ENCODE assay signal across 11 cellular contexts in the genomic region with DNA sequence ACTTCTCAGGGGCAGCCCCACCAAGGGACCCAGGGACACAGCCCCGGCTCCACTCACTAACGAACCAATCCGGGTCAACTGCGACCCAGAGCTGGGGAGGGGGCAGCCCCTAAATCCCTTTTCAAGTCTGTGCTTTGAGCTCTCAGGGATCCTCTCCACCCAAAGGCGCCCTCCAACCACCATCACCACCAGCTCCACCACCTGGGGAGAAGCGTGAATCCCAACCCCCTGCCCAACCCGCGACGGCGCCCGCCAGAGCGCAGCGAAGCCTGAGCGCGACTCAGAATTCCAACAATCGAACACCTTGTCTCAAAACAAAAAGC. TPM values are rescaled to one million over a fixed set of nuclear protein-coding genes. Genes with fewer than 3 reads are reported as not detected.
DNase-seq lines count a peak whose midpoint lies in the region; ATAC-seq and TF ChIP-seq lines count a peak whose summit lies in the region.
"Had no signal": no experiment of that assay in that cellular context is flagged by ENCODE, and none has a peak within 500 bp of the region (broad histone marks: within the 10 kb centered on the region; RNA-seq: fewer than 3 reads in every experiment).

No MANE protein-coding gene starts in this region.

- H3K9me3 ChIP-seq in HCT116 (ENCODE audit: control insufficient read depth in 1 of 2, insufficient read depth in 1 of 2, low read depth in 1 of 2, low read length in 2 of 2) (no peaks in the 10 kb centered on the region), psoas muscle (no peaks in the 10 kb centered on the region)
- H3K9me3 ChIP-seq: sigmoid colon had no signal

- H2AFZ ChIP-seq in HCT116 (ENCODE audit: low read depth, low read length, poor library complexity, severe bottlenecking): no peak overlapping the region

- CTCF ChIA-PET in HCT116 (lab: Charles Lee): no interaction called here

- no peak for TF ChIP-seq RAD21 in HCT116 (IDR thresholded peaks at IDR 0.05; ENCODE audit: low read depth)

- no peaks in the 10 kb centered on the region for H3K36me3 ChIP-seq in HCT116 (ENCODE audit: control insufficient read depth in 1 of 2, insufficient read depth in 2 of 2, low read length in 2 of 2)
- H3K36me3 ChIP-seq in brain microvascular endothelial cell (replicated peaks): no peaks in the 10 kb centered on the region
- no peaks in the 10 kb centered on the region for H3K36me3 ChIP-seq in psoas muscle (ENCODE audit: insufficient read depth in 1 of 2, low read depth in 1 of 2)
- H3K36me3 ChIP-seq: sigmoid colon had no signal

- 0 to 5% (median 3%) methylated on average over 15 to 16 of the region's 16 CpGs for WGBS in psoas muscle, 3 donors

- H3K27ac ChIP-seq in HCT116 (ENCODE audit: low read depth, low read length) (peak overlapping the region; percentile 78), brain microvascular endothelial cell (peak overlapping the region; percentile 63), psoas muscle (no peak overlapping the region)
- H3K27ac ChIP-seq: sigmoid colon had no signal

- TF ChIP-seq POLR2A in HCT116 (IDR thresholded peaks at IDR 0.05; ENCODE audit: borderline replicate concordance, extremely low read depth, insufficient read depth, insufficient read length): no peak

- intact Hi-C loops in HCT116 (cut with micrococcal nuclease): no loop called here
- intact Hi-C loops in psoas muscle (cut with DNase I): no loop called here

- RAD21 ChIA-PET in HCT116 (lab: Charles Lee; ENCODE audit: low non-redundant PET in 1 of 2, low total read pairs in 2 of 2, uncharacterized antibody in 2 of 2, unreplicated experiment in 2 of 2): no interaction called here

- BruUV-seq in HCT116 (replicated peaks; lab: Mats Ljungman, UMichigan): no TSS peak

- no peaks in the 10 kb centered on the region for H3K9me2 ChIP-seq in HCT116 (ENCODE audit: insufficient read depth)

- ATAC-seq in HCT116 (peak; percentile 52), psoas muscle (no peak)

- H4K20me1 ChIP-seq in HCT116 (ENCODE audit: insufficient read depth): no peaks in the 10 kb centered on the region

- in situ Hi-C loops in brain microvascular endothelial cell (cut with HindIII; ENCODE audit: low pct_ligation_motif_present, low sequenced_read_pairs): no loop called here

- POLR2A ChIA-PET in HCT116 (lab: Charles Lee): no interaction called here

- TF ChIP-seq CTCF in HCT116 (IDR thresholded peaks at IDR 0.05 in 2 of 3, conservative IDR thresholded peaks at IDR 0.05 in 1 of 3; ENCODE audit: borderline replicate concordance in 1 of 3, insufficient read depth in 1 of 3, low read depth in 2 of 3, low read length in 2 of 3) (no peak), brain microvascular endothelial cell (IDR thresholded peaks at IDR 0.05; ENCODE audit: low read depth, low read length, missing control alignments) (no peak), psoas muscle (IDR thresholded peaks at IDR 0.05) (no peak)

- peaks cover 15% of the 10 kb centered on the region for H3K79me2 ChIP-seq in HCT116 (ENCODE audit: insufficient read depth, low read length)

- DNase-seq in HCT116 (ENCODE audit: low read depth, low spot score) (no peak), brain microvascular endothelial cell (no peak), psoas muscle (peak in 1 of 2 donors; percentile 26), NCI-H128 (lab: John Stamatoyannopoulos, UW; ENCODE audit: unreplicated experiment) (no peak), NCI-H2081 treated with DMSO at 0.1 percent for 48 hours (lab: John Stamatoyannopoulos, UW) (no peak), DMS79 treated with DMSO at 0.1 percent for 48 hours (lab: John Stamatoyannopoulos, UW) (no peak), SK-N-DZ (ENCODE audit: low spot score) (no peak)
- DNase-seq: sigmoid colon; stimulated activated naive CD4-positive, alpha-beta T cell; T-helper 2 cell had no signal

- H3K27me3 ChIP-seq in HCT116 (ENCODE audit: insufficient read depth, low read length) (no peaks in the 10 kb centered on the region), brain microvascular endothelial cell (replicated peaks) (peaks cover 24% of the 10 kb centered on the region), psoas muscle (ENCODE audit: insufficient read depth in 3 of 3, low read length in 2 of 3) (peaks cover 0 to 51% (median 23%) of the 10 kb centered on the region in 3 donors)

- H3K4me3 ChIP-seq in HCT116 (replicated peaks in 1 of 2; ENCODE audit: low read depth in 1 of 2, low read length in 2 of 2) (peak overlapping the region; percentile 48 to 61), brain microvascular endothelial cell (ENCODE audit: low read depth, low read length) (peak overlapping the region; percentile 63), iPS-11a (ENCODE audit: low read depth, low read length) (peak overlapping the region; percentile 53), psoas muscle (peak overlapping the region; percentile 35)

- peaks cover 0 to 57% of the 10 kb centered on the region in 2 experiments; a peak in 2 of 4 replicates for H3K4me1 ChIP-seq in HCT116 (ENCODE audit: control insufficient read depth in 1 of 2, insufficient read depth in 2 of 2, low read length in 2 of 2)
- no peaks in the 10 kb centered on the region for H3K4me1 ChIP-seq in psoas muscle

- peak overlapping the region; percentile 70 for H3K9ac ChIP-seq in HCT116 (ENCODE audit: low read length)

- H3K4me2 ChIP-seq in HCT116 (ENCODE audit: low read length): peak overlapping the region; percentile 76

TF ChIP-seq in HCT116, 20 proteins besides CTCF, POLR2A, EP300 and RAD21:
- TF ChIP-seq POLR2AphosphoS5 (IDR thresholded peaks at IDR 0.05; ENCODE audit: low read depth, low read length) (no peak), CEBPB (IDR thresholded peaks at IDR 0.05; ENCODE audit: low read depth) (no peak), MAX (IDR thresholded peaks at IDR 0.05) (no peak), SRF (IDR thresholded peaks at IDR 0.05; ENCODE audit: low read depth) (no peak), SP1 (IDR thresholded peaks at IDR 0.05; ENCODE audit: low read depth) (no peak), CBX3 (IDR thresholded peaks at IDR 0.05; ENCODE audit: low read depth) (no peak), ATF3 (IDR thresholded peaks at IDR 0.05) (no peak), FOSL1 (IDR thresholded peaks at IDR 0.05; ENCODE audit: low read depth) (no peak), ELF1 (IDR thresholded peaks at IDR 0.05; ENCODE audit: borderline replicate concordance, low read depth) (no peak)
- TF ChIP-seq, protein P1, sequence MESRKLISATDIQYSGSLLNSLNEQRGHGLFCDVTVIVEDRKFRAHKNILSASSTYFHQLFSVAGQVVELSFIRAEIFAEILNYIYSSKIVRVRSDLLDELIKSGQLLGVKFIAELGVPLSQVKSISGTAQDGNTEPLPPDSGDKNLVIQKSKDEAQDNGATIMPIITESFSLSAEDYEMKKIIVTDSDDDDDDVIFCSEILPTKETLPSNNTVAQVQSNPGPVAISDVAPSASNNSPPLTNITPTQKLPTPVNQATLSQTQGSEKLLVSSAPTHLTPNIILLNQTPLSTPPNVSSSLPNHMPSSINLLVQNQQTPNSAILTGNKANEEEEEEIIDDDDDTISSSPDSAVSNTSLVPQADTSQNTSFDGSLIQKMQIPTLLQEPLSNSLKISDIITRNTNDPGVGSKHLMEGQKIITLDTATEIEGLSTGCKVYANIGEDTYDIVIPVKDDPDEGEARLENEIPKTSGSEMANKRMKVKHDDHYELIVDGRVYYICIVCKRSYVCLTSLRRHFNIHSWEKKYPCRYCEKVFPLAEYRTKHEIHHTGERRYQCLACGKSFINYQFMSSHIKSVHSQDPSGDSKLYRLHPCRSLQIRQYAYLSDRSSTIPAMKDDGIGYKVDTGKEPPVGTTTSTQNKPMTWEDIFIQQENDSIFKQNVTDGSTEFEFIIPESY (IDR thresholded peaks at IDR 0.05; ENCODE audit: extremely low read depth, insufficient replicate concordance, low read length): no peak

RNA-seq across cellular contexts. Expression of gene DSC3, which starts 0.5 kb away (rescaled TPM):
- 7.6 TPM for total RNA-seq in HCT116 (2021; ENCODE audit: unreplicated experiment)
- polyA plus RNA-seq in HCT116 (2012): 2.5 and 3.0 TPM in 2 replicates
- total RNA-seq in psoas muscle: under 1 TPM in 2 of 4 donors, not detected in 2; 0.06 to 0.10 TPM
- polyA plus RNA-seq in psoas muscle: under 1 TPM; under 0.01 to 0.06 (median 0.01) TPM
- not detected in 2 replicates for polyA plus RNA-seq in SK-N-DZ (2014; cell fraction: cytosol; rRNA removed)
- polyA plus RNA-seq in SK-N-DZ (2014; cell fraction: nucleus; rRNA removed): not detected in 2 replicates
